Comparison of ENCODE assay signal across 16 cellular contexts in the genomic region with DNA sequence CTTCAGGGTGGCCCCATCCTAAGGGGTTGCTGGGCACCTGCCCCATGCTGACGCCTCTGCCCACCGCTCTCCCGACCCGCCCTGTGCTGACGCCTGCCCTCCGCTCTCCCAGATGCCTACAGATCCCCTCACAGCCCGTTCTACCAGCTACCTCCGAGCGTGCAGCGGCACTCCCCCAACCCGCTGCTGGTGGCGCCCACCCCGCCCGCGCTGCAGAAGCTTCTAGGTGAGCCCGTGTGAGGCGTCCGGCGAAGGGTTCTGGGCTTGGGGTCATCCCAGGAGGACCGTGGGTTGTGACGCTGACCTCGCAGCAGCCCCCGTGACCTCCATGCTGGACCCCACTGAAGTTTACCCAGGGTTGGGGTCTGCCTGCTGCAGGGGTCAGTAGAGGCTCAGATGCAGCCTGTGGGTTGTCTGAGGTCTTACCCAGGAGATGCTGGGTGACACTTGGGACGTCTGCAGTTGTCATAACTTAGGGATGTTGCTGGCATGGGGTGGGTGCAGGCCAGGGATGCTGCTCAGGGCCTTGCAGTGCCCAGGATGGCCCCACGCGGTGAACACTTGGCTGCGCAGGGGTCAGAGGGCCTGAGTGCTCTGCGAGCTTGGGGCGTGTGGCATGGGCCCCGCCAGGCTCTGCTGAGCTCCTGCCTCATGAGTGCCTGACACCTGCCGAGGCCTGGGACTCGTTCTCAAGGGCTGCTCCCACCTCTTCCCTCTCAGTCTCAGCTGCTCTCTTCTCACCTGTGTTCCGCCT. TPM values are rescaled to one million over a fixed set of nuclear protein-coding genes. Genes with fewer than 3 reads are reported as not detected.
DNase-seq lines count a peak whose midpoint lies in the region; ATAC-seq and TF ChIP-seq lines count a peak whose summit lies in the region.
"Had no signal": no experiment of that assay in that cellular context is flagged by ENCODE, and none has a peak within 500 bp of the region (broad histone marks: within the 10 kb centered on the region; RNA-seq: fewer than 3 reads in every experiment).

No MANE protein-coding gene starts in this region.

- no peaks in the 10 kb centered on the region for H3K9me3 Mint-ChIP-seq in activated naive CD8-positive, alpha-beta T cell treated with anti-CD3 and anti-CD28 coated beads for 36 hours
- no peaks in the 10 kb centered on the region for H3K9me3 Mint-ChIP-seq in activated naive CD8-positive, alpha-beta T cell treated with anti-CD3 and anti-CD28 coated beads, Interleukin-2, amount 50 U/mL, for 24 hours
- H3K9me3 Mint-ChIP-seq: CD8-positive, alpha-beta memory T cell had no signal

- H3K27ac ChIP-seq in hepatocyte (peak overlapping the region; percentile 92), stomach (peak overlapping the region; percentile 71 to 85 (median 81)), SJCRH30 (no peak overlapping the region)
- H3K27ac ChIP-seq: HL-60 had no signal

- H3K79me2 ChIP-seq in hepatocyte: no peaks in the 10 kb centered on the region

- TF ChIP-seq EP300 in stomach (IDR thresholded peaks at IDR 0.05): no peak

- H3K9me3 ChIP-seq in hepatocyte (ENCODE audit: low read depth) (no peaks in the 10 kb centered on the region), stomach (no peaks in the 10 kb centered on the region), SJCRH30 (replicated peaks) (no peaks in the 10 kb centered on the region)
- H3K9me3 ChIP-seq: BLaER1 had no signal

- ATAC-seq in activated naive CD8-positive, alpha-beta T cell treated with anti-CD3 and anti-CD28 coated beads, Interleukin-2, amount 50 U/mL, for 24 hours: no peak

- peak overlapping the region; percentile 42 for H3K27ac Mint-ChIP-seq in activated naive CD8-positive, alpha-beta T cell treated with anti-CD3 and anti-CD28 coated beads for 36 hours
- H3K27ac Mint-ChIP-seq in activated naive CD8-positive, alpha-beta T cell treated with anti-CD3 and anti-CD28 coated beads, Interleukin-2, amount 50 U/mL, for 24 hours: no peak overlapping the region

- H3K4me1 Mint-ChIP-seq in activated naive CD8-positive, alpha-beta T cell treated with anti-CD3 and anti-CD28 coated beads for 36 hours: peaks cover 5% of the 10 kb centered on the region
- peaks cover 3% of the 10 kb centered on the region for H3K4me1 Mint-ChIP-seq in activated naive CD8-positive, alpha-beta T cell treated with anti-CD3 and anti-CD28 coated beads, Interleukin-2, amount 50 U/mL, for 24 hours
- H3K4me1 Mint-ChIP-seq: CD8-positive, alpha-beta memory T cell had no signal

- no peaks in the 10 kb centered on the region for H3K27me3 Mint-ChIP-seq in activated naive CD8-positive, alpha-beta T cell treated with anti-CD3 and anti-CD28 coated beads for 36 hours
- no peaks in the 10 kb centered on the region for H3K27me3 Mint-ChIP-seq in activated naive CD8-positive, alpha-beta T cell treated with anti-CD3 and anti-CD28 coated beads, Interleukin-2, amount 50 U/mL, for 24 hours
- H3K27me3 Mint-ChIP-seq: CD8-positive, alpha-beta memory T cell had no signal

- TF ChIP-seq CTCF in hepatocyte (IDR thresholded peaks at IDR 0.05; ENCODE audit: poor library complexity) (no peak), stomach (IDR thresholded peaks at IDR 0.05) (no peak)

- H3K4me2 ChIP-seq in hepatocyte: no peak overlapping the region
- H3K4me2 ChIP-seq: BLaER1 had no signal

- H2AFZ ChIP-seq in hepatocyte: no peak overlapping the region

- H3K36me3 ChIP-seq in hepatocyte (replicated peaks; ENCODE audit: insufficient read depth, low read depth) (no peaks in the 10 kb centered on the region), stomach (peaks cover 68 to 100% (median 100%) of the 10 kb centered on the region in 4 donors), SJCRH30 (peaks cover 46% of the 10 kb centered on the region)

- H3K4me1 ChIP-seq in hepatocyte (ENCODE audit: insufficient read depth) (peaks cover 21% of the 10 kb centered on the region), stomach (peaks cover 4 to 38% (median 12%) of the 10 kb centered on the region in 4 donors), SJCRH30 (peaks cover 32% of the 10 kb centered on the region)

- H3K9me2 ChIP-seq in hepatocyte (replicated peaks; ENCODE audit: insufficient read depth): no peaks in the 10 kb centered on the region

- no peaks in the 10 kb centered on the region for H4K20me1 ChIP-seq in hepatocyte (ENCODE audit: insufficient read depth, poor library complexity, severe bottlenecking)

- no peak overlapping the region for H3K4me3 Mint-ChIP-seq in activated naive CD8-positive, alpha-beta T cell treated with anti-CD3 and anti-CD28 coated beads for 36 hours
- no peak overlapping the region for H3K4me3 Mint-ChIP-seq in activated naive CD8-positive, alpha-beta T cell treated with anti-CD3 and anti-CD28 coated beads, Interleukin-2, amount 50 U/mL, for 24 hours
- H3K4me3 Mint-ChIP-seq: CD8-positive, alpha-beta memory T cell had no signal

- H3K27me3 ChIP-seq in hepatocyte: no peaks in the 10 kb centered on the region
- no peaks in the 10 kb centered on the region for H3K27me3 ChIP-seq in stomach
- no peaks in the 10 kb centered on the region for H3K27me3 ChIP-seq in SJCRH30
- H3K27me3 ChIP-seq: BLaER1 had no signal

- H3K4me3 ChIP-seq in hepatocyte (no peak overlapping the region), stomach (no peak overlapping the region), SJCRH30 (no peak overlapping the region)
- H3K4me3 ChIP-seq: BLaER1 had no signal

- intact Hi-C loops in stomach (cut with DNase I; ENCODE audit: low total_unique reads): no loop called here

- WGBS in hepatocyte (ENCODE audit: low lambda C conversion rate, missing lambda C conversion rate): 97% methylated on average over 33 of the region's 33 CpGs
- WGBS in stomach, 5 donors: 93 to 96% (median 95%) methylated on average over 20 to 33 of the region's 33 CpGs

- no peak for TF ChIP-seq POLR2A in stomach (IDR thresholded peaks at IDR 0.05)

- DNase-seq in activated naive CD8-positive, alpha-beta T cell treated with anti-CD3 and anti-CD28 coated beads for 36 hours: no peak
- no peak for DNase-seq in activated naive CD8-positive, alpha-beta T cell treated with anti-CD3 and anti-CD28 coated beads, Interleukin-2, amount 50 U/mL, for 24 hours
- DNase-seq in hepatocyte (ENCODE audit: low spot score) (no peak), stomach (no peak), NCI-H2081 treated with DMSO at 0.1 percent for 48 hours (lab: John Stamatoyannopoulos, UW) (no peak), SJCRH30 (no peak)
- DNase-seq: CD8-positive, alpha-beta memory T cell; DMS79 treated with DMSO at 0.1 percent for 48 hours; HCEC 1CT; NCI-H1105 treated with DMSO at 0.1 percent for 48 hours; NCI-H1694 treated with DMSO at 0.1 percent for 48 hours; NCI-H69; Right ventricle myocardium superior had no signal

- peaks cover 17% of the 10 kb centered on the region for H3K36me3 Mint-ChIP-seq in activated naive CD8-positive, alpha-beta T cell treated with anti-CD3 and anti-CD28 coated beads for 36 hours
- H3K36me3 Mint-ChIP-seq in activated naive CD8-positive, alpha-beta T cell treated with anti-CD3 and anti-CD28 coated beads, Interleukin-2, amount 50 U/mL, for 24 hours (ENCODE audit: low read depth): peaks cover 28% of the 10 kb centered on the region

RNA-seq across cellular contexts. Expression of a gene that starts 25.0 kb away (rescaled TPM):
- total RNA-seq in activated naive CD8-positive, alpha-beta T cell treated with anti-CD3 and anti-CD28 coated beads for 36 hours: 10 to 100 TPM; 82.7 to 84.6 TPM
- 142 and 165 TPM in 2 replicates for total RNA-seq in hepatocyte
- 190 and 207 TPM in 2 replicates for polyA plus RNA-seq in hepatocyte
- 100 to 1,000 TPM in 2 of 5 donors, 10 to 100 TPM in 3; 22.2 to 459 (median 96.9) TPM for total RNA-seq in stomach
- polyA plus RNA-seq in stomach: 100 to 1,000 TPM; 113 to 173 (median 132) TPM
- 51.8 and 52.7 TPM in 2 replicates for total RNA-seq in SJCRH30 (2014; rRNA removed; shearing (Covaris generic))

RNA-seq across cellular contexts. Expression of a gene that starts 25.5 kb away (rescaled TPM):
- 100 to 1,000 TPM; 160 to 162 TPM for total RNA-seq in activated naive CD8-positive, alpha-beta T cell treated with anti-CD3 and anti-CD28 coated beads for 36 hours
- total RNA-seq in hepatocyte (17.9 and 21.2 TPM in 2 replicates), stomach (100 to 1,000 TPM in 1 of 5 donors, 10 to 100 TPM in 4; 25.8 to 214 (median 33.9) TPM)
- polyA plus RNA-seq in hepatocyte (75.3 and 81.1 TPM in 2 replicates), stomach (10 to 100 TPM; 33.3 to 42.4 (median 40.2) TPM)
- 44.5 and 49.1 TPM in 2 replicates for total RNA-seq in SJCRH30 (2014; rRNA removed; shearing (Covaris generic))

RNA-seq across cellular contexts. Expression of a gene that starts 38.0 kb away (rescaled TPM):
- total RNA-seq in activated naive CD8-positive, alpha-beta T cell treated with anti-CD3 and anti-CD28 coated beads for 36 hours: 1 to 10 TPM; 7.4 to 10.0 TPM
- 3.9 and 8.2 TPM in 2 replicates for total RNA-seq in hepatocyte
- polyA plus RNA-seq in hepatocyte: 20.9 and 22.3 TPM in 2 replicates
- total RNA-seq in stomach: 1 to 10 TPM in 2 of 5 donors, under 1 TPM in 1, not detected in 2; 0.45 to 2.0 (median 1.1) TPM
- 1 to 10 TPM in 1 of 3 donors, under 1 TPM in 2; 0.50 to 1.5 (median 0.61) TPM for polyA plus RNA-seq in stomach
- 6.9 and 11.5 TPM in 2 replicates for total RNA-seq in SJCRH30 (2014; rRNA removed; shearing (Covaris generic))
- polyA plus RNA-seq: CD8-positive, alpha-beta memory T cell had no signal

RNA-seq across cellular contexts. Expression of a gene that starts 45.1 kb away (rescaled TPM):
- total RNA-seq in activated naive CD8-positive, alpha-beta T cell treated with anti-CD3 and anti-CD28 coated beads for 36 hours: under 1 TPM; 0.45 to 0.50 TPM
- 0.30 TPM in 1 of 2 replicates, not detected in the other for total RNA-seq in hepatocyte
- polyA plus RNA-seq in hepatocyte: 0.91 and 0.93 TPM in 2 replicates
- total RNA-seq in stomach: under 1 TPM in 1 of 5 donors, not detected in 4; 0.58 TPM
- polyA plus RNA-seq in stomach: under 1 TPM in 2 of 3 donors, not detected in 1; 0.68 to 0.75 TPM
- 40.1 and 50.2 TPM in 2 replicates for total RNA-seq in SJCRH30 (2014; rRNA removed; shearing (Covaris generic))
- total RNA-seq: A172 had no signal

RNA-seq across cellular contexts. Expression of a gene that starts 47.4 kb away (rescaled TPM):
- total RNA-seq in activated naive CD8-positive, alpha-beta T cell treated with anti-CD3 and anti-CD28 coated beads for 36 hours: 10 to 100 TPM; 71.8 to 75.1 TPM
- total RNA-seq in hepatocyte (6.9 and 9.5 TPM in 2 replicates), stomach (10 to 100 TPM; 10.5 to 71.8 (median 28.1) TPM)
- polyA plus RNA-seq in hepatocyte (9.1 and 10.7 TPM in 2 replicates), stomach (1 to 10 TPM; 3.8 to 6.4 (median 5.0) TPM)
- 16.2 and 18.4 TPM in 2 replicates for total RNA-seq in SJCRH30 (2014; rRNA removed; shearing (Covaris generic))
